ENCODE assay signal across 14 cellular contexts in the genomic region with DNA sequence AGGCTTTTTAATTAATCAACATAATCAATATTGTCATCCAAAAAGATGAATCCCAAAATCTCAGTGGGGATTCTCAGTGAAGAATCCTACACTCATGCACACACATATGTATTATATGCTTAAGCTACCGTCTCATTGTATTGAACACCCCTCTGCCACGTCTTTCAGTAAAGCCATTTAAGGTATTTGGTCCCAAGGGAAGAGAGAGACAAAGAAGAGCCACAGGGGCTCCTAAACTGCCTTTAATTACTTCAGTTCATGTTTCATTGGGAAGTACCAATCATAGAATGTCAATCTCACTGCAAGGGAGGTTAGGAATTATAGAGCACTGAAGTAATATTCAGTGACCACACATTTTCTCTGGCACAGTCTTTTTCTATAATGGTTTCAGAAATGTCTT.
"Had no signal": no experiment of that assay in that cellular context is flagged by ENCODE, and none has a peak within 500 bp of the region (broad histone marks: within the 10 kb centered on the region; RNA-seq: fewer than 3 reads in every experiment).

No MANE protein-coding gene starts in this region.

- H3K9me3 Mint-ChIP-seq: activated CD4-positive, alpha-beta memory T cell treated with anti-CD3 and anti-CD28 coated beads for 36 hours; activated T-helper 2 cell treated with anti-CD3 and anti-CD28 coated beads, Interferon-gamma antibody, Interleukin-2, Interleukin-4, amounts not matched to agents 10 μg/mL and 5 μg/mL and 100 μg/mL, durations not matched to agents 14 hours and 24 hours and 36 hours; nephron progenitor cell had no signal

- H3K27me3 Mint-ChIP-seq: activated CD4-positive, alpha-beta memory T cell treated with anti-CD3 and anti-CD28 coated beads for 36 hours; activated CD8-positive, alpha-beta memory T cell treated with anti-CD3 and anti-CD28 coated beads, Interleukin-2, amount 10 ng/mL, durations not matched to agents 7 days and 5 days; progenitor cell of endocrine pancreas had no signal

- H3K4me1 Mint-ChIP-seq: activated CD8-positive, alpha-beta memory T cell treated with anti-CD3 and anti-CD28 coated beads, Interleukin-2, amount 10 ng/mL, durations not matched to agents 7 days and 5 days; nephron progenitor cell had no signal

- H3K36me3 Mint-ChIP-seq: activated CD4-positive, alpha-beta memory T cell treated with anti-CD3 and anti-CD28 coated beads for 36 hours; activated CD8-positive, alpha-beta memory T cell treated with anti-CD3 and anti-CD28 coated beads, Interleukin-2, amount 10 ng/mL, durations not matched to agents 7 days and 5 days had no signal

- ATAC-seq: activated CD8-positive, alpha-beta memory T cell treated with anti-CD3 and anti-CD28 coated beads, Interleukin-2, amount 10 ng/mL, durations not matched to agents 7 days and 5 days; body of pancreas had no signal

- DNase-seq: activated CD4-positive, alpha-beta memory T cell treated with anti-CD3 and anti-CD28 coated beads for 36 hours; activated CD8-positive, alpha-beta memory T cell treated with anti-CD3 and anti-CD28 coated beads, Interleukin-2, amount 10 ng/mL, durations not matched to agents 7 days and 5 days; activated naive CD4-positive, alpha-beta T cell treated with anti-CD3 and anti-CD28 coated beads for 36 hours; activated T-cell treated with anti-CD3 and anti-CD28 coated beads, Interleukin-2, amount 50 U/mL, for 1 hour; body of pancreas; caudate nucleus; left ventricle myocardium inferior; mammary epithelial cell; nephron progenitor cell; stimulated activated naive CD4-positive, alpha-beta T cell treated with Interleukin-2 at 50 U/mL for 16 hours; thyroid gland; WERI-Rb-1 had no signal

- H3K9me3 ChIP-seq: body of pancreas, thyroid gland had no signal

- H3K27ac ChIP-seq: body of pancreas, left ventricle myocardium inferior, thyroid gland, WERI-Rb-1 had no signal

- H3K4me3 ChIP-seq: body of pancreas, left ventricle myocardium inferior, thyroid gland had no signal

- H3K27me3 ChIP-seq: body of pancreas, thyroid gland had no signal

- H3K4me3 Mint-ChIP-seq: activated CD4-positive, alpha-beta memory T cell treated with anti-CD3 and anti-CD28 coated beads for 36 hours; activated CD8-positive, alpha-beta memory T cell treated with anti-CD3 and anti-CD28 coated beads, Interleukin-2, amount 10 ng/mL, durations not matched to agents 7 days and 5 days; activated naive CD4-positive, alpha-beta T cell treated with anti-CD3 and anti-CD28 coated beads for 36 hours; nephron progenitor cell had no signal

- H3K36me3 ChIP-seq: left ventricle myocardium inferior, thyroid gland, WERI-Rb-1 had no signal

- H3K4me1 ChIP-seq: body of pancreas, left ventricle myocardium inferior, thyroid gland had no signal

- H3K27ac Mint-ChIP-seq: activated CD4-positive, alpha-beta memory T cell treated with anti-CD3 and anti-CD28 coated beads for 36 hours; activated CD8-positive, alpha-beta memory T cell treated with anti-CD3 and anti-CD28 coated beads, Interleukin-2, amount 10 ng/mL, durations not matched to agents 7 days and 5 days; activated naive CD4-positive, alpha-beta T cell treated with anti-CD3 and anti-CD28 coated beads for 36 hours; activated T-helper 2 cell treated with anti-CD3 and anti-CD28 coated beads, Interferon-gamma antibody, Interleukin-2, Interleukin-4, amounts not matched to agents 10 μg/mL and 5 μg/mL and 100 μg/mL, durations not matched to agents 14 hours and 24 hours and 36 hours; nephron progenitor cell; progenitor cell of endocrine pancreas had no signal
